Comparison of ENCODE assay signal across 25 cellular contexts in genomic region chr7:155510975-155511595, GRCh38. TPM values are rescaled to one million over a fixed set of nuclear protein-coding genes. Genes with fewer than 3 reads are reported as not detected.
DNase-seq lines count a peak whose midpoint lies in the region; ATAC-seq and TF ChIP-seq lines count a peak whose summit lies in the region.
"Had no signal": no experiment of that assay in that cellular context is flagged by ENCODE, and none has a peak within 500 bp of the region (broad histone marks: within the 10 kb centered on the region; RNA-seq: fewer than 3 reads in every experiment).

No MANE protein-coding gene starts in this region.

- no peak overlapping the region for H3K4me3 Mint-ChIP-seq in T-helper 1 cell treated with Interleukin-12 subunit alpha and Interleukin-12 subunit beta and Interleukin-4 antibody, amounts not matched to agents 30 μg/mL and 1 μg/mL, for 36 hours
- H3K4me3 Mint-ChIP-seq in endodermal cell: no peak overlapping the region
- H3K4me3 Mint-ChIP-seq in progenitor cell of endocrine pancreas (ENCODE audit: low read depth): peak overlapping the region; percentile 8
- H3K4me3 Mint-ChIP-seq: CD4-positive, alpha-beta T cell had no signal

- no peak for TF ChIP-seq EP300 in suprapubic skin (IDR thresholded peaks at IDR 0.05)

- 0% methylated on average over 1 to 3 of the region's 4 CpGs for WGBS in endodermal cell (ENCODE audit: insufficient coverage in 1 of 2, insufficient read length in 1 of 2), 2 experiments
- 22% methylated on average over 4 of the region's 4 CpGs for WGBS in suprapubic skin

- ATAC-seq in HG03565 (IDR thresholded peaks at IDR 0.05; ENCODE audit: unreplicated experiment): no peak
- ATAC-seq: GM12878, Panc1 had no signal

- H3K4me3 ChIP-seq in SK-N-MC (peak overlapping the region; percentile 58), endodermal cell (ENCODE audit: low read length) (no peak overlapping the region), suprapubic skin (no peak overlapping the region)
- H3K4me3 ChIP-seq: BLaER1, GM12878 had no signal

- H3K36me3 Mint-ChIP-seq in T-helper 1 cell treated with Interleukin-12 subunit alpha and Interleukin-12 subunit beta and Interleukin-4 antibody, amounts not matched to agents 30 μg/mL and 1 μg/mL, for 36 hours (ENCODE audit: low read depth): peaks cover 3% of the 10 kb centered on the region
- H3K36me3 Mint-ChIP-seq in endodermal cell (ENCODE audit: low read depth) (no peaks in the 10 kb centered on the region), progenitor cell of endocrine pancreas (ENCODE audit: insufficient read depth) (no peaks in the 10 kb centered on the region)

- TF ChIP-seq CTCF in endodermal cell (conservative IDR thresholded peaks at IDR 0.05) (no peak), progenitor cell of endocrine pancreas (IDR thresholded peaks at IDR 0.05; ENCODE audit: unreplicated experiment) (no peak), suprapubic skin (IDR thresholded peaks at IDR 0.05) (no peak)

- H3K36me3 ChIP-seq in SK-N-MC (ENCODE audit: insufficient read depth, low read length) (no peaks in the 10 kb centered on the region), endodermal cell (ENCODE audit: control insufficient read depth, insufficient read depth, low read length) (no peaks in the 10 kb centered on the region), suprapubic skin (no peaks in the 10 kb centered on the region)
- H3K36me3 ChIP-seq: BLaER1, HAP-1 had no signal

- H3K4me1 ChIP-seq in endodermal cell (ENCODE audit: control insufficient read depth, insufficient read depth, low read length) (no peaks in the 10 kb centered on the region), suprapubic skin (peaks cover 13% of the 10 kb centered on the region)

- H3K27ac ChIP-seq in SK-N-MC: peak overlapping the region; percentile 90
- no peak overlapping the region for H3K27ac ChIP-seq in endodermal cell (ENCODE audit: low read depth, low read length)
- no peak overlapping the region for H3K27ac ChIP-seq in suprapubic skin
- H3K27ac ChIP-seq: 22Rv1, BLaER1 had no signal

- H3K27me3 Mint-ChIP-seq in T-helper 1 cell treated with Interleukin-12 subunit alpha and Interleukin-12 subunit beta and Interleukin-4 antibody, amounts not matched to agents 30 μg/mL and 1 μg/mL, for 36 hours (ENCODE audit: low read depth): peaks cover 90% of the 10 kb centered on the region
- peaks cover 98% of the 10 kb centered on the region for H3K27me3 Mint-ChIP-seq in endodermal cell (ENCODE audit: insufficient read depth)
- peaks cover 99% of the 10 kb centered on the region for H3K27me3 Mint-ChIP-seq in progenitor cell of endocrine pancreas

- H3K9me3 Mint-ChIP-seq in T-helper 1 cell treated with Interleukin-12 subunit alpha and Interleukin-12 subunit beta and Interleukin-4 antibody, amounts not matched to agents 30 μg/mL and 1 μg/mL, for 36 hours: no peaks in the 10 kb centered on the region
- H3K9me3 Mint-ChIP-seq in endodermal cell (no peaks in the 10 kb centered on the region), progenitor cell of endocrine pancreas (ENCODE audit: low read depth) (no peaks in the 10 kb centered on the region)

- no peaks in the 10 kb centered on the region for H3K9me3 ChIP-seq in SK-N-MC (ENCODE audit: low read depth, low read length)
- H3K9me3 ChIP-seq in endodermal cell (ENCODE audit: control insufficient read depth, low read length): no peaks in the 10 kb centered on the region
- no peaks in the 10 kb centered on the region for H3K9me3 ChIP-seq in suprapubic skin
- H3K9me3 ChIP-seq: BLaER1, HAP-1 had no signal

- DNase-seq in T-helper 1 cell (no peak), SK-N-MC (ENCODE audit: low read depth, low spot score) (no peak), endodermal cell (peak; percentile 34), progenitor cell of endocrine pancreas (ENCODE audit: low spot score, unreplicated experiment) (no peak), suprapubic skin (ENCODE audit: low spot score in 2 of 2) (no peak)
- DNase-seq in stimulated activated CD4-positive, alpha-beta T cell treated with anti-CD3 and anti-CD28 coated beads, Interleukin-15, amount 100 ng/mL, for 24 hours: no peak
- DNase-seq: ACHN; CD4-positive, alpha-beta T cell; COR-L47; DMS79; NCI-H1105; NCI-H146; NCI-H2081; NCI-H2171; NCI-H345; NCI-H524; NCI-H774 had no signal

- peak overlapping the region; percentile 59 for H3K27ac Mint-ChIP-seq in T-helper 1 cell treated with Interleukin-12 subunit alpha and Interleukin-12 subunit beta and Interleukin-4 antibody, amounts not matched to agents 30 μg/mL and 1 μg/mL, for 36 hours
- H3K27ac Mint-ChIP-seq in endodermal cell: no peak overlapping the region
- no peak overlapping the region for H3K27ac Mint-ChIP-seq in progenitor cell of endocrine pancreas
- H3K27ac Mint-ChIP-seq: CD4-positive, alpha-beta T cell had no signal

- H3K27me3 ChIP-seq in endodermal cell (ENCODE audit: control insufficient read depth, insufficient read depth, low read length, poor library complexity, severe bottlenecking): peaks cover 98% of the 10 kb centered on the region
- H3K27me3 ChIP-seq in suprapubic skin: peaks cover 100% of the 10 kb centered on the region

- no peak for TF ChIP-seq POLR2A in suprapubic skin (IDR thresholded peaks at IDR 0.05)

- peaks cover 13% of the 10 kb centered on the region for H3K4me1 Mint-ChIP-seq in T-helper 1 cell treated with Interleukin-12 subunit alpha and Interleukin-12 subunit beta and Interleukin-4 antibody, amounts not matched to agents 30 μg/mL and 1 μg/mL, for 36 hours (ENCODE audit: low read depth)
- H3K4me1 Mint-ChIP-seq in endodermal cell: peaks cover 23% of the 10 kb centered on the region
- H3K4me1 Mint-ChIP-seq in progenitor cell of endocrine pancreas (ENCODE audit: low read depth): peaks cover 3% of the 10 kb centered on the region

- H3K9ac ChIP-seq in SK-N-MC (ENCODE audit: insufficient read length) (peak overlapping the region; percentile 48), endodermal cell (ENCODE audit: extremely low read depth, low read length, poor library complexity, severe bottlenecking) (no peak overlapping the region)
- H3K9ac ChIP-seq: BLaER1 had no signal

RNA-seq across cellular contexts. Expression of gene CNPY1, which starts 35.3 kb away (rescaled TPM):
- total RNA-seq in endodermal cell (under 1 TPM in 1 of 2 donors, not detected in 1; 0.33 TPM), progenitor cell of endocrine pancreas (not detected in 2 replicates), suprapubic skin (not detected)
- 18.5 TPM for polyA plus RNA-seq in endodermal cell (2013, experiment 1 of 2)
- 22.2 TPM for polyA plus RNA-seq in endodermal cell (2013, experiment 2 of 2)
- total RNA-seq: CD4-positive, alpha-beta T cell; GM12878; HT1080 had no signal
- polyA plus RNA-seq: GM12878 had no signal

RNA-seq across cellular contexts. Expression of gene EN2, which starts 53.2 kb away (rescaled TPM):
- total RNA-seq in endodermal cell: not detected
- 16.1 TPM for polyA plus RNA-seq in endodermal cell (2013, experiment 1 of 2)
- polyA plus RNA-seq in endodermal cell (2013, experiment 2 of 2): 19.3 TPM
- not detected in 2 replicates for total RNA-seq in progenitor cell of endocrine pancreas
- under 1 TPM in 3 of 4 donors, not detected in 1; 0.21 to 0.56 (median 0.34) TPM for total RNA-seq in suprapubic skin
- total RNA-seq: CD4-positive, alpha-beta T cell; GM12878; HT1080 had no signal
- polyA plus RNA-seq: GM12878 had no signal
